ENCODE assay signal across 7 cellular contexts in genomic region chr2:45649457-45649854, GRCh38.
DNase-seq lines count a peak whose midpoint lies in the region; ATAC-seq, FAIRE-seq and TF ChIP-seq lines count a peak whose summit lies in the region.

No MANE protein-coding gene starts in this region.

- peaks cover 20% of the 10 kb centered on the region for H3K4me1 ChIP-seq in parathyroid adenoma

- ATAC-seq in SK-N-SH treated with all-trans-retinoic acid at 6 μM for 48 hours: peak; percentile 1; the same call in 2 of the 3 replicates
- ATAC-seq in GM18867 (IDR thresholded peaks at IDR 0.05; ENCODE audit: unreplicated experiment): no peak

- FAIRE-seq in RCC 7860 (lab: Jason Lieb, UNC): no peak

- no peaks in the 10 kb centered on the region for H3K27me3 ChIP-seq in parathyroid adenoma (ENCODE audit: control insufficient read depth, insufficient read depth, low read length)

- H3K9me3 ChIP-seq in parathyroid adenoma (ENCODE audit: control insufficient read depth, low read length): no peaks in the 10 kb centered on the region

- H3K9ac ChIP-seq in parathyroid adenoma: peak overlapping the region; percentile 85

- peak overlapping the region; percentile 100 for H3K4me2 ChIP-seq in parathyroid adenoma (ENCODE audit: low read length)

- H3K79me2 ChIP-seq in parathyroid adenoma: peaks cover 20% of the 10 kb centered on the region

- peak overlapping the region; percentile 98 for H3K27ac ChIP-seq in parathyroid adenoma

- H2AFZ ChIP-seq in parathyroid adenoma: peak overlapping the region; percentile 100

- DNase-seq in HCEC 1CT: peak; percentile 8
- DNase-seq in fibroblast of gingiva (ENCODE audit: low read depth): peak; percentile 10
- DNase-seq in RPMI8226: no peak
- DNase-seq in RCC 7860 (ENCODE audit: low spot score): no peak

- TF ChIP-seq CTCF in parathyroid adenoma (IDR thresholded peaks at IDR 0.05): no peak

- no peaks in the 10 kb centered on the region for H3K36me3 ChIP-seq in parathyroid adenoma (ENCODE audit: control insufficient read depth, insufficient read depth, low read length)

- H3K4me3 ChIP-seq in parathyroid adenoma (ENCODE audit: low read depth, low read length): peak overlapping the region; percentile 95

TF ChIP-seq in SK-N-SH treated with all-trans-retinoic acid at 6 μM for 48 hours, 23 proteins besides CTCF, POLR2A, EP300 and RAD21:
- TF ChIP-seq TSHZ2 (CRISPR knock-in tag; IDR thresholded peaks at IDR 0.05) (0 out of 2 replicates have a peak, but pooled peaks have one; percentile 48), ZNF70 (CRISPR knock-in tag; IDR thresholded peaks at IDR 0.05) (no peak)

Comparison
In these comparisons a context has a peak if more than half of its experiments do, and no peak if none do; other contexts are left out.
1. DNase-seq: peak in HCEC 1CT (single experiment) and fibroblast of gingiva (single experiment); none in RPMI8226 (single experiment) and RCC 7860 (single experiment).